Comparison of ENCODE assay signal across 18 cellular contexts in genomic region chr4:54902261-54902660, GRCh38.
DNase-seq lines count a peak whose midpoint lies in the region; ATAC-seq and TF ChIP-seq lines count a peak whose summit lies in the region.
"Had no signal": no experiment of that assay in that cellular context is flagged by ENCODE, and none has a peak within 500 bp of the region (broad histone marks: within the 10 kb centered on the region; RNA-seq: fewer than 3 reads in every experiment).

No MANE protein-coding gene starts in this region.

- no peaks in the 10 kb centered on the region for H3K4me1 Mint-ChIP-seq in stimulated activated naive B cell treated with anti-CD40 and anti-IgM and Interleukin-4, amounts not matched to agents 10 μg/mL and 1 μg/mL and 100 μg/mL, for 72 hours
- H3K4me1 Mint-ChIP-seq in CD4-positive, alpha-beta memory T cell, result peaks cover 0 to 3% (median 0%) of the 10 kb centered on the region in 4 donors
- H3K4me1 Mint-ChIP-seq: activated CD4-positive, alpha-beta memory T cell treated with anti-CD3 and anti-CD28 coated beads, Interleukin-2, amount 10 ng/mL, durations not matched to agents 7 days and 5 days; activated naive CD8-positive, alpha-beta T cell treated with anti-CD3 and anti-CD28 coated beads, Interleukin-2, amount 50 U/mL, for 24 hours had no signal

- H3K27me3 Mint-ChIP-seq in stimulated activated naive B cell treated with anti-CD40 and anti-IgM and Interleukin-4, amounts not matched to agents 10 μg/mL and 1 μg/mL and 100 μg/mL, for 72 hours, result no peaks in the 10 kb centered on the region
- H3K27me3 Mint-ChIP-seq in CD4-positive, alpha-beta memory T cell, result peaks cover 2% of the 10 kb centered on the region in 2 donors
- H3K27me3 Mint-ChIP-seq: activated CD4-positive, alpha-beta memory T cell treated with anti-CD3 and anti-CD28 coated beads, Interleukin-2, amount 10 ng/mL, durations not matched to agents 7 days and 5 days; activated naive CD8-positive, alpha-beta T cell treated with anti-CD3 and anti-CD28 coated beads, Interleukin-2, amount 50 U/mL, for 24 hours had no signal

- no peak overlapping the region for H3K4me3 ChIP-seq in adipocyte (ENCODE audit: low read length)
- H3K4me3 ChIP-seq in tibial nerve, result no peak overlapping the region
- no peak overlapping the region for H3K4me3 ChIP-seq in CD4-positive, alpha-beta memory T cell (ENCODE audit: low read length in 2 of 2)
- H3K4me3 ChIP-seq: hepatocyte, psoas muscle had no signal

- POLR2A ChIA-PET in CD4-positive, alpha-beta memory T cell (lab: Charles Lee; ENCODE audit: partially characterized antibody), result no interaction called here

- TF ChIP-seq EP300 in tibial nerve (IDR thresholded peaks at IDR 0.05), result no peak

- H3K36me3 ChIP-seq in adipocyte (ENCODE audit: control insufficient read depth, insufficient read depth, low read length, severe bottlenecking) (no peaks in the 10 kb centered on the region), tibial nerve (no peaks in the 10 kb centered on the region)
- no peaks in the 10 kb centered on the region for H3K36me3 ChIP-seq in CD4-positive, alpha-beta memory T cell (ENCODE audit: insufficient read depth, low read length)

- WGBS in tibial nerve, 2 donors, result 67 to 80% methylated on average over 1 of the region's 1 CpG

- no peak for TF ChIP-seq CTCF in tibial nerve (IDR thresholded peaks at IDR 0.05)

- H3K9ac ChIP-seq in adipocyte (ENCODE audit: low read length), result no peak overlapping the region

- peaks cover 16% of the 10 kb centered on the region for H3K27me3 ChIP-seq in adipocyte (replicated peaks; ENCODE audit: control insufficient read depth, insufficient read depth, low read length)
- H3K27me3 ChIP-seq in tibial nerve, result no peaks in the 10 kb centered on the region
- no peaks in the 10 kb centered on the region for H3K27me3 ChIP-seq in CD4-positive, alpha-beta memory T cell (ENCODE audit: insufficient read depth, low read length)
- H3K27me3 ChIP-seq: hepatocyte had no signal

- H3K9me3 ChIP-seq in adipocyte (ENCODE audit: control insufficient read depth, low read length) (peaks cover 8% of the 10 kb centered on the region), tibial nerve (peaks cover 0 to 6% (median 0%) of the 10 kb centered on the region in 4 donors)
- no peaks in the 10 kb centered on the region for H3K9me3 ChIP-seq in CD4-positive, alpha-beta memory T cell (ENCODE audit: control insufficient read depth in 1 of 2, low read length in 2 of 2)
- H3K9me3 ChIP-seq: psoas muscle had no signal

- TF ChIP-seq POLR2A in tibial nerve (IDR thresholded peaks at IDR 0.05), result no peak

- H3K4me1 ChIP-seq in adipocyte (ENCODE audit: control insufficient read depth, insufficient read depth, low read length), result no peaks in the 10 kb centered on the region
- no peaks in the 10 kb centered on the region for H3K4me1 ChIP-seq in tibial nerve
- no peaks in the 10 kb centered on the region for H3K4me1 ChIP-seq in CD4-positive, alpha-beta memory T cell (ENCODE audit: insufficient read depth, low read length)
- H3K4me1 ChIP-seq: psoas muscle had no signal

- H3K9me3 Mint-ChIP-seq in stimulated activated naive B cell treated with anti-CD40 and anti-IgM and Interleukin-4, amounts not matched to agents 10 μg/mL and 1 μg/mL and 100 μg/mL, for 72 hours, result peaks cover 7 to 10% of the 10 kb centered on the region in 2 donors
- H3K9me3 Mint-ChIP-seq in CD4-positive, alpha-beta memory T cell, result peaks cover 0 to 17% (median 6%) of the 10 kb centered on the region in 8 donors
- H3K9me3 Mint-ChIP-seq: activated CD4-positive, alpha-beta memory T cell treated with anti-CD3 and anti-CD28 coated beads, Interleukin-2, amount 10 ng/mL, durations not matched to agents 7 days and 5 days had no signal

- no peak for ATAC-seq in GM21717 (IDR thresholded peaks at IDR 0.05; ENCODE audit: unreplicated experiment)
- no peak for ATAC-seq in stimulated activated naive B cell treated with anti-CD40 and anti-IgM and Interleukin-4, amounts not matched to agents 10 μg/mL and 1 μg/mL and 100 μg/mL, for 72 hours (replicated peaks)
- ATAC-seq: activated naive CD8-positive, alpha-beta T cell treated with anti-CD3 and anti-CD28 coated beads, Interleukin-2, amount 50 U/mL, for 24 hours; activated T-cell treated with anti-CD3 and anti-CD28 coated beads, Interleukin-2, amount 50 U/mL, for 72 hours; left colon; psoas muscle had no signal

- H3K36me3 Mint-ChIP-seq in stimulated activated naive B cell treated with anti-CD40 and anti-IgM and Interleukin-4, amounts not matched to agents 10 μg/mL and 1 μg/mL and 100 μg/mL, for 72 hours, result peaks cover 0 to 4% of the 10 kb centered on the region in 2 donors
- no peaks in the 10 kb centered on the region for H3K36me3 Mint-ChIP-seq in CD4-positive, alpha-beta memory T cell

- intact Hi-C loops in CD4-positive, alpha-beta memory T cell (cut with micrococcal nuclease), result no loop called here

- CTCF ChIA-PET in CD4-positive, alpha-beta memory T cell (lab: Charles Lee; ENCODE audit: partially characterized antibody), result no interaction called here

- no peak overlapping the region for H3K27ac ChIP-seq in tibial nerve
- H3K27ac ChIP-seq in CD4-positive, alpha-beta memory T cell (ENCODE audit: low read depth, low read length), result no peak overlapping the region
- H3K27ac ChIP-seq: hepatocyte, psoas muscle had no signal

- no peak overlapping the region for H3K4me3 Mint-ChIP-seq in stimulated activated naive B cell treated with anti-CD40 and anti-IgM and Interleukin-4, amounts not matched to agents 10 μg/mL and 1 μg/mL and 100 μg/mL, for 72 hours
- H3K4me3 Mint-ChIP-seq in CD4-positive, alpha-beta memory T cell, result no peak overlapping the region
- H3K4me3 Mint-ChIP-seq: activated CD4-positive, alpha-beta memory T cell treated with anti-CD3 and anti-CD28 coated beads, Interleukin-2, amount 10 ng/mL, durations not matched to agents 7 days and 5 days; activated naive CD8-positive, alpha-beta T cell treated with anti-CD3 and anti-CD28 coated beads, Interleukin-2, amount 50 U/mL, for 24 hours; activated T-cell treated with anti-CD3 and anti-CD28 coated beads, Interleukin-2, amount 50 U/mL, for 72 hours had no signal

- no peak overlapping the region for H3K27ac Mint-ChIP-seq in stimulated activated naive B cell treated with anti-CD40 and anti-IgM and Interleukin-4, amounts not matched to agents 10 μg/mL and 1 μg/mL and 100 μg/mL, for 72 hours
- H3K27ac Mint-ChIP-seq in CD4-positive, alpha-beta memory T cell, result no peak overlapping the region
- H3K27ac Mint-ChIP-seq: activated CD4-positive, alpha-beta memory T cell treated with anti-CD3 and anti-CD28 coated beads, Interleukin-2, amount 10 ng/mL, durations not matched to agents 7 days and 5 days; activated naive CD8-positive, alpha-beta T cell treated with anti-CD3 and anti-CD28 coated beads, Interleukin-2, amount 50 U/mL, for 24 hours; activated T-cell treated with anti-CD3 and anti-CD28 coated beads, Interleukin-2, amount 50 U/mL, for 72 hours had no signal

- DNase-seq in AG08395 (ENCODE audit: low spot score) (peak; percentile 72), H4 (ENCODE audit: low spot score) (peak; percentile 59), adipocyte (ENCODE audit: low read depth) (peak; percentile 11), iris pigment epithelial cell (ENCODE audit: low read depth) (peak; percentile 3), tibial nerve (ENCODE audit: low spot score in 2 of 2) (no peak)
- no peak for DNase-seq in stimulated activated naive B cell treated with anti-CD40 and anti-IgM and Interleukin-4, amounts not matched to agents 10 μg/mL and 1 μg/mL and 100 μg/mL, for 72 hours
- DNase-seq in CD4-positive, alpha-beta memory T cell, result no peak
- DNase-seq: ACHN; activated CD4-positive, alpha-beta memory T cell treated with anti-CD3 and anti-CD28 coated beads, Interleukin-2, amount 10 ng/mL, durations not matched to agents 7 days and 5 days; activated naive CD8-positive, alpha-beta T cell treated with anti-CD3 and anti-CD28 coated beads, Interleukin-2, amount 50 U/mL, for 24 hours; activated T-cell treated with anti-CD3 and anti-CD28 coated beads, Interleukin-2, amount 50 U/mL, for 72 hours; left colon; NCI-H1417; OCI-M1; psoas muscle; stimulated activated CD4-positive, alpha-beta T cell treated with anti-CD3 and anti-CD28 coated beads, Interleukin-15, amount 100 ng/mL, for 24 hours had no signal

Comparison
In these comparisons a context has a peak if more than half of its experiments do, and no peak if none do; other contexts are left out.
1. DNase-seq: peak in AG08395 (single experiment), H4 (single experiment), adipocyte (single experiment) and iris pigment epithelial cell (single experiment); none in tibial nerve (0 of 2), stimulated activated naive B cell treated with anti-CD40 and anti-IgM and Interleukin-4, amounts not matched to agents 10 μg/mL and 1 μg/mL and 100 μg/mL, for 72 hours (single experiment) and CD4-positive, alpha-beta memory T cell (0 of 5).